In the genomic region with DNA sequence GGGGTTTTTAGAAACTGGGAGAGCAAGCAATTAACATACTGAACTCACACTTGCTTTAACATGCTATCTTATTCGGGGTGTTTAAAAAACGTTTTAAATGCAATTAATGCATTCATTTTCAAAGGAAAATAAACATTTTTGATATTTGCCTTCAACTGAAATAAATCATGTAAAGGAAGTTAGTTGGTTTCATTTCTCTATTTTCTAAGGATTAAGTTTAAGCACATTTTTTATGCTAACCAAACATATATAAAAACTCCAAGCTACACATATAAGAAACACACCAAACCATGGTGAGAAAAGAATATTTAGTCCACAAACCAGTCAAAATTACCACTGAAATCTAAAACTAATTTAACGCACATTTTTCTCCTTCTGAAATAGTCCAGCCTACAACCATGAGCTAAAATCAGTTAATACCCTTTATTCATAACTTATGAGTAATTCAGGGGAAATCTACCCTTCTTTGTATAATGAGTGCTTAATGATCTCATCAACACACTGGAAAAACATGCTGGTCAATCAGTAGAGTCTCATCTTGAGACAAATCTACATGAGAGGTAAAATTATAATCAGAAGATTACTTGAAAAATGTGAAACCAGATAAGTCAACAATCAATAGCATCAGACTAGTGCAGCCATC, we compare ENCODE assay signal across 1 cellular context.
TF ChIP-seq lines count a peak whose summit lies in the region.

No MANE protein-coding gene starts in this region.

TF ChIP-seq in GM23338, 12 proteins besides CTCF, POLR2A, EP300 and RAD21 (continued from another document):
- TF ChIP-seq, protein P1, sequence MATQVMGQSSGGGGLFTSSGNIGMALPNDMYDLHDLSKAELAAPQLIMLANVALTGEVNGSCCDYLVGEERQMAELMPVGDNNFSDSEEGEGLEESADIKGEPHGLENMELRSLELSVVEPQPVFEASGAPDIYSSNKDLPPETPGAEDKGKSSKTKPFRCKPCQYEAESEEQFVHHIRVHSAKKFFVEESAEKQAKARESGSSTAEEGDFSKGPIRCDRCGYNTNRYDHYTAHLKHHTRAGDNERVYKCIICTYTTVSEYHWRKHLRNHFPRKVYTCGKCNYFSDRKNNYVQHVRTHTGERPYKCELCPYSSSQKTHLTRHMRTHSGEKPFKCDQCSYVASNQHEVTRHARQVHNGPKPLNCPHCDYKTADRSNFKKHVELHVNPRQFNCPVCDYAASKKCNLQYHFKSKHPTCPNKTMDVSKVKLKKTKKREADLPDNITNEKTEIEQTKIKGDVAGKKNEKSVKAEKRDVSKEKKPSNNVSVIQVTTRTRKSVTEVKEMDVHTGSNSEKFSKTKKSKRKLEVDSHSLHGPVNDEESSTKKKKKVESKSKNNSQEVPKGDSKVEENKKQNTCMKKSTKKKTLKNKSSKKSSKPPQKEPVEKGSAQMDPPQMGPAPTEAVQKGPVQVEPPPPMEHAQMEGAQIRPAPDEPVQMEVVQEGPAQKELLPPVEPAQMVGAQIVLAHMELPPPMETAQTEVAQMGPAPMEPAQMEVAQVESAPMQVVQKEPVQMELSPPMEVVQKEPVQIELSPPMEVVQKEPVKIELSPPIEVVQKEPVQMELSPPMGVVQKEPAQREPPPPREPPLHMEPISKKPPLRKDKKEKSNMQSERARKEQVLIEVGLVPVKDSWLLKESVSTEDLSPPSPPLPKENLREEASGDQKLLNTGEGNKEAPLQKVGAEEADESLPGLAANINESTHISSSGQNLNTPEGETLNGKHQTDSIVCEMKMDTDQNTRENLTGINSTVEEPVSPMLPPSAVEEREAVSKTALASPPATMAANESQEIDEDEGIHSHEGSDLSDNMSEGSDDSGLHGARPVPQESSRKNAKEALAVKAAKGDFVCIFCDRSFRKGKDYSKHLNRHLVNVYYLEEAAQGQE (IDR thresholded peaks at IDR 0.05; ENCODE audit: unreplicated experiment): no peak
- TF ChIP-seq, protein P2, sequence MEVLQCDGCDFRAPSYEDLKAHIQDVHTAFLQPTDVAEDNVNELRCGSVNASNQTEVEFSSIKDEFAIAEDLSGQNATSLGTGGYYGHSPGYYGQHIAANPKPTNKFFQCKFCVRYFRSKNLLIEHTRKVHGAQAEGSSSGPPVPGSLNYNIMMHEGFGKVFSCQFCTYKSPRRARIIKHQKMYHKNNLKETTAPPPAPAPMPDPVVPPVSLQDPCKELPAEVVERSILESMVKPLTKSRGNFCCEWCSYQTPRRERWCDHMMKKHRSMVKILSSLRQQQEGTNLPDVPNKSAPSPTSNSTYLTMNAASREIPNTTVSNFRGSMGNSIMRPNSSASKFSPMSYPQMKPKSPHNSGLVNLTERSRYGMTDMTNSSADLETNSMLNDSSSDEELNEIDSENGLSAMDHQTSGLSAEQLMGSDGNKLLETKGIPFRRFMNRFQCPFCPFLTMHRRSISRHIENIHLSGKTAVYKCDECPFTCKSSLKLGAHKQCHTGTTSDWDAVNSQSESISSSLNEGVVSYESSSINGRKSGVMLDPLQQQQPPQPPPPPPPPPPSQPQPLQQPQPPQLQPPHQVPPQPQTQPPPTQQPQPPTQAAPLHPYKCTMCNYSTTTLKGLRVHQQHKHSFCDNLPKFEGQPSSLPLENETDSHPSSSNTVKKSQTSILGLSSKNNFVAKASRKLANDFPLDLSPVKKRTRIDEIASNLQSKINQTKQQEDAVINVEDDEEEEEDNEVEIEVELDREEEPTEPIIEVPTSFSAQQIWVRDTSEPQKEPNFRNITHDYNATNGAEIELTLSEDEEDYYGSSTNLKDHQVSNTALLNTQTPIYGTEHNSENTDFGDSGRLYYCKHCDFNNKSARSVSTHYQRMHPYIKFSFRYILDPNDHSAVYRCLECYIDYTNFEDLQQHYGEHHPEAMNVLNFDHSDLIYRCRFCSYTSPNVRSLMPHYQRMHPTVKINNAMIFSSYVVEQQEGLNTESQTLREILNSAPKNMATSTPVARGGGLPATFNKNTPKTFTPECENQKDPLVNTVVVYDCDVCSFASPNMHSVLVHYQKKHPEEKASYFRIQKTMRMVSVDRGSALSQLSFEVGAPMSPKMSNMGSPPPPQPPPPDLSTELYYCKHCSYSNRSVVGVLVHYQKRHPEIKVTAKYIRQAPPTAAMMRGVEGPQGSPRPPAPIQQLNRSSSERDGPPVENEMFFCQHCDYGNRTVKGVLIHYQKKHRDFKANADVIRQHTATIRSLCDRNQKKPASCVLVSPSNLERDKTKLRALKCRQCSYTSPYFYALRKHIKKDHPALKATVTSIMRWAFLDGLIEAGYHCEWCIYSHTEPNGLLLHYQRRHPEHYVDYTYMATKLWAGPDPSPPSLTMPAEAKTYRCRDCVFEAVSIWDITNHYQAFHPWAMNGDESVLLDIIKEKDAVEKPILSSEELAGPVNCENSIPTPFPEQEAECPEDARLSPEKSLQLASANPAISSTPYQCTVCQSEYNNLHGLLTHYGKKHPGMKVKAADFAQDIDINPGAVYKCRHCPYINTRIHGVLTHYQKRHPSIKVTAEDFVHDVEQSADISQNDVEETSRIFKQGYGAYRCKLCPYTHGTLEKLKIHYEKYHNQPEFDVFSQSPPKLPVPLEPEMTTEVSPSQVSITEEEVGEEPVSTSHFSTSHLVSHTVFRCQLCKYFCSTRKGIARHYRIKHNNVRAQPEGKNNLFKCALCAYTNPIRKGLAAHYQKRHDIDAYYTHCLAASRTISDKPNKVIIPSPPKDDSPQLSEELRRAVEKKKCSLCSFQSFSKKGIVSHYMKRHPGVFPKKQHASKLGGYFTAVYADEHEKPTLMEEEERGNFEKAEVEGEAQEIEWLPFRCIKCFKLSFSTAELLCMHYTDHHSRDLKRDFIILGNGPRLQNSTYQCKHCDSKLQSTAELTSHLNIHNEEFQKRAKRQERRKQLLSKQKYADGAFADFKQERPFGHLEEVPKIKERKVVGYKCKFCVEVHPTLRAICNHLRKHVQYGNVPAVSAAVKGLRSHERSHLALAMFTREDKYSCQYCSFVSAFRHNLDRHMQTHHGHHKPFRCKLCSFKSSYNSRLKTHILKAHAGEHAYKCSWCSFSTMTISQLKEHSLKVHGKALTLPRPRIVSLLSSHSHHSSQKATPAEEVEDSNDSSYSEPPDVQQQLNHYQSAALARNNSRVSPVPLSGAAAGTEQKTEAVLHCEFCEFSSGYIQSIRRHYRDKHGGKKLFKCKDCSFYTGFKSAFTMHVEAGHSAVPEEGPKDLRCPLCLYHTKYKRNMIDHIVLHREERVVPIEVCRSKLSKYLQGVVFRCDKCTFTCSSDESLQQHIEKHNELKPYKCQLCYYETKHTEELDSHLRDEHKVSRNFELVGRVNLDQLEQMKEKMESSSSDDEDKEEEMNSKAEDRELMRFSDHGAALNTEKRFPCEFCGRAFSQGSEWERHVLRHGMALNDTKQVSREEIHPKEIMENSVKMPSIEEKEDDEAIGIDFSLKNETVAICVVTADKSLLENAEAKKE (CRISPR knock-in tag; IDR thresholded peaks at IDR 0.05): no peak
- no peak for TF ChIP-seq EZH2 (IDR thresholded peaks at IDR 0.05; ENCODE audit: low read depth, unreplicated experiment)
- TF ChIP-seq EZH2phosphoT487 (IDR thresholded peaks at IDR 0.05; ENCODE audit: unreplicated experiment): no peak
TF ChIP-seq in GM23338: peak in this region for 0.
